ENCODE assay signal across 10 cellular contexts in genomic region chr3:48432411-48433371, GRCh38. TPM values are rescaled to one million over a fixed set of nuclear protein-coding genes. Genes with fewer than 3 reads are reported as not detected.
A peak's percentile ranks its signal among the peaks of the same experiment; 100 is the strongest.
DNase-seq lines count a peak whose midpoint lies in the region; ATAC-seq and TF ChIP-seq lines count a peak whose summit lies in the region.
"Had no signal": no experiment of that assay in that cellular context is flagged by ENCODE, and none has a peak within 500 bp of the region (broad histone marks: within the 10 kb centered on the region; RNA-seq: fewer than 3 reads in every experiment).

No MANE protein-coding gene starts in this region.

- H3K9me3 ChIP-seq in DOHH2 (ENCODE audit: control insufficient read depth, insufficient read depth, low read length), result no peaks in the 10 kb centered on the region
- H3K9me3 ChIP-seq in endodermal cell (ENCODE audit: control insufficient read depth, low read length), result no peaks in the 10 kb centered on the region
- H3K9me3 ChIP-seq in neuronal stem cell (replicated peaks in 1 of 2; ENCODE audit: control insufficient read depth in 2 of 2, insufficient read depth in 1 of 2, low read depth in 1 of 2, low read length in 2 of 2), result no peaks in the 10 kb centered on the region

- WGBS in endodermal cell (ENCODE audit: insufficient coverage in 1 of 2, insufficient read length in 1 of 2), 2 experiments, result 83 to 91% methylated on average over 16 of the region's 16 CpGs
- no CpG with 5 or more reads among the region's 16 CpGs for WGBS in neuronal stem cell (ENCODE audit: extremely low coverage in 2 of 2, insufficient read length in 2 of 2, insufficient replicate concordance in 1 of 2), 2 donors

- no peaks in the 10 kb centered on the region for H3K27me3 Mint-ChIP-seq in endodermal cell (ENCODE audit: insufficient read depth)
- H3K27me3 Mint-ChIP-seq in T-helper 2 cell treated with Interferon-gamma antibody and Interleukin-4, amounts not matched to agents 5 μg/mL and 100 μg/mL, for 36 hours (ENCODE audit: low read depth), result peaks cover 15% of the 10 kb centered on the region

- no peak overlapping the region for H3K9ac ChIP-seq in endodermal cell (ENCODE audit: extremely low read depth, low read length, poor library complexity, severe bottlenecking)
- H3K9ac ChIP-seq in neuronal stem cell (ENCODE audit: low read depth, low read length, poor library complexity), result peak overlapping the region; percentile 57

- no peak overlapping the region for H2AFZ ChIP-seq in neuronal stem cell (ENCODE audit: low read length)

- no peak overlapping the region for H3K14ac ChIP-seq in neuronal stem cell (ENCODE audit: low read length)

- no peaks in the 10 kb centered on the region for H4K20me1 ChIP-seq in DOHH2 (ENCODE audit: control insufficient read depth, insufficient read depth, low read depth, low read length)

- peak overlapping the region; percentile 82 for H3K27ac Mint-ChIP-seq in endodermal cell
- no peak overlapping the region for H3K27ac Mint-ChIP-seq in T-helper 2 cell treated with Interferon-gamma antibody and Interleukin-4, amounts not matched to agents 5 μg/mL and 100 μg/mL, for 36 hours
- H3K27ac Mint-ChIP-seq: activated CD8-positive, alpha-beta T cell treated with anti-CD3 and anti-CD28 coated beads for 36 hours had no signal

- H3K27me3 ChIP-seq in DOHH2 (ENCODE audit: control insufficient read depth, low read length), result peaks cover 12% of the 10 kb centered on the region
- H3K27me3 ChIP-seq in endodermal cell (ENCODE audit: control insufficient read depth, insufficient read depth, low read length, poor library complexity, severe bottlenecking), result no peaks in the 10 kb centered on the region
- no peaks in the 10 kb centered on the region for H3K27me3 ChIP-seq in neuronal stem cell (ENCODE audit: control insufficient read depth in 3 of 3, insufficient read depth in 3 of 3, low read depth in 1 of 3, low read length in 3 of 3)

- no peak overlapping the region for H3K23ac ChIP-seq in neuronal stem cell (ENCODE audit: low read depth, low read length, poor library complexity)

- H3K4me3 ChIP-seq in DOHH2 (ENCODE audit: low read length), result no peak overlapping the region
- H3K4me3 ChIP-seq in endodermal cell (ENCODE audit: low read length), result no peak overlapping the region
- H3K4me3 ChIP-seq in neuronal stem cell (ENCODE audit: low read length in 2 of 2), result no peak overlapping the region

- peaks cover 29% of the 10 kb centered on the region for H3K4me1 ChIP-seq in DOHH2 (ENCODE audit: control insufficient read depth, low read length)
- H3K4me1 ChIP-seq in endodermal cell (ENCODE audit: control insufficient read depth, insufficient read depth, low read length), result peaks cover 11% of the 10 kb centered on the region
- H3K4me1 ChIP-seq in neuronal stem cell (ENCODE audit: control insufficient read depth in 2 of 2, insufficient read depth in 1 of 2, low read depth in 1 of 2, low read length in 2 of 2), result peaks cover 11 to 30% of the 10 kb centered on the region in 2 donors

- H4K8ac ChIP-seq in neuronal stem cell (ENCODE audit: low read depth, low read length), result no peak overlapping the region

- peaks cover 37% of the 10 kb centered on the region for H3K36me3 ChIP-seq in DOHH2 (ENCODE audit: control insufficient read depth, low read length)
- peaks cover 34% of the 10 kb centered on the region for H3K36me3 ChIP-seq in endodermal cell (ENCODE audit: control insufficient read depth, insufficient read depth, low read length)
- peaks cover 16 to 40% of the 10 kb centered on the region in 2 donors for H3K36me3 ChIP-seq in neuronal stem cell (replicated peaks in 1 of 2; ENCODE audit: control insufficient read depth in 2 of 2, insufficient read depth in 2 of 2, low read length in 2 of 2)

- H2BK15ac ChIP-seq in neuronal stem cell (ENCODE audit: low read length), result no peak overlapping the region

- H3F3A ChIP-seq in DOHH2 (ENCODE audit: control insufficient read depth, insufficient read depth), result no peaks in the 10 kb centered on the region

- no peaks in the 10 kb centered on the region for H3K9me3 Mint-ChIP-seq in endodermal cell
- H3K9me3 Mint-ChIP-seq in T-helper 2 cell treated with Interferon-gamma antibody and Interleukin-4, amounts not matched to agents 5 μg/mL and 100 μg/mL, for 36 hours, result no peaks in the 10 kb centered on the region
- H3K9me3 Mint-ChIP-seq: activated CD8-positive, alpha-beta T cell treated with anti-CD3 and anti-CD28 coated beads for 36 hours had no signal

- H3K4me2 ChIP-seq in DOHH2 (ENCODE audit: low read length), result no peak overlapping the region
- H3K4me2 ChIP-seq in neuronal stem cell (ENCODE audit: insufficient read depth, low read length, poor library complexity, severe bottlenecking), result no peak overlapping the region

- H3K27ac ChIP-seq in DOHH2 (ENCODE audit: low read depth, low read length) (no peak overlapping the region), endodermal cell (ENCODE audit: low read depth, low read length) (no peak overlapping the region), neuronal stem cell (replicated peaks; ENCODE audit: low read length) (peak overlapping the region; percentile 75)

- no peak overlapping the region for H3K4me3 Mint-ChIP-seq in endodermal cell
- no peak overlapping the region for H3K4me3 Mint-ChIP-seq in T-helper 2 cell treated with Interferon-gamma antibody and Interleukin-4, amounts not matched to agents 5 μg/mL and 100 μg/mL, for 36 hours
- H3K4me3 Mint-ChIP-seq: activated CD8-positive, alpha-beta T cell treated with anti-CD3 and anti-CD28 coated beads for 36 hours had no signal

- peaks cover 9% of the 10 kb centered on the region for H3K79me1 ChIP-seq in neuronal stem cell (ENCODE audit: low read depth, low read length)

- no peak overlapping the region for H2BK5ac ChIP-seq in neuronal stem cell (ENCODE audit: low read length)

- no peak overlapping the region for H2BK12ac ChIP-seq in neuronal stem cell (ENCODE audit: low read length)

- no peaks in the 10 kb centered on the region for H3K9me2 ChIP-seq in DOHH2 (replicated peaks; ENCODE audit: control insufficient read depth, low read length)

- no peak overlapping the region for H2BK120ac ChIP-seq in neuronal stem cell (ENCODE audit: low read depth, low read length)

- ATAC-seq in HG03342 (IDR thresholded peaks at IDR 0.05; ENCODE audit: unreplicated experiment) (no peak), GM18517 (IDR thresholded peaks at IDR 0.05; ENCODE audit: unreplicated experiment) (no peak)
- ATAC-seq: activated CD8-positive, alpha-beta T cell treated with anti-CD3 and anti-CD28 coated beads for 36 hours had no signal

- TF ChIP-seq CTCF in DOHH2 (IDR thresholded peaks at IDR 0.05; ENCODE audit: low read depth, low read length, poor library complexity, severe bottlenecking) (peak; percentile 45), endodermal cell (conservative IDR thresholded peaks at IDR 0.05) (peak; percentile 67), GM20000 (IDR thresholded peaks at IDR 0.05; ENCODE audit: extremely low read depth, missing control alignments) (no peak)

- H3K79me2 ChIP-seq in DOHH2 (ENCODE audit: control insufficient read depth, low read length), result peaks cover 16% of the 10 kb centered on the region

- H3K4me1 Mint-ChIP-seq in endodermal cell, result peaks cover 21% of the 10 kb centered on the region
- H3K4me1 Mint-ChIP-seq in T-helper 2 cell treated with Interferon-gamma antibody and Interleukin-4, amounts not matched to agents 5 μg/mL and 100 μg/mL, for 36 hours (ENCODE audit: low read depth), result peaks cover 9% of the 10 kb centered on the region

- peak overlapping the region; percentile 80 for H4K91ac ChIP-seq in neuronal stem cell (ENCODE audit: low read depth, low read length, poor library complexity)

- no peak overlapping the region for H3K18ac ChIP-seq in neuronal stem cell (ENCODE audit: low read length)

- H3K4ac ChIP-seq in neuronal stem cell (ENCODE audit: low read length), result no peak overlapping the region

- no peak overlapping the region for H2AK5ac ChIP-seq in neuronal stem cell (ENCODE audit: low read depth, low read length)

- peaks cover 30% of the 10 kb centered on the region for H3K36me3 Mint-ChIP-seq in endodermal cell (ENCODE audit: low read depth)
- H3K36me3 Mint-ChIP-seq in T-helper 2 cell treated with Interferon-gamma antibody and Interleukin-4, amounts not matched to agents 5 μg/mL and 100 μg/mL, for 36 hours (ENCODE audit: low read depth), result peaks cover 8% of the 10 kb centered on the region

- DNase-seq in LoVo (ENCODE audit: low spot score) (peak; percentile 15), endodermal cell (peak; percentile 91), neuronal stem cell (ENCODE audit: low spot score) (no peak), GM20000 (ENCODE audit: low spot score) (no peak)
- no peak for DNase-seq in T-helper 2 cell treated with Interferon-gamma antibody and Interleukin-4, amounts not matched to agents 5 μg/mL and 100 μg/mL, for 36 hours (ENCODE audit: low spot score)
- DNase-seq: activated CD8-positive, alpha-beta T cell treated with anti-CD3 and anti-CD28 coated beads for 36 hours; NCI-H2107 had no signal

RNA-seq across cellular contexts. Expression of gene PLXNB1, which starts 2.8 kb away (rescaled TPM):
- total RNA-seq in endodermal cell, result 100 to 1,000 TPM; 175 to 216 TPM
- 165 TPM for polyA plus RNA-seq in endodermal cell (2013, experiment 1 of 2)
- 157 TPM for polyA plus RNA-seq in endodermal cell (2013, experiment 2 of 2)
- polyA plus RNA-seq in neuronal stem cell (2013, experiment 1 of 2), result 99.5 TPM
- 94.2 TPM for polyA plus RNA-seq in neuronal stem cell (2013, experiment 2 of 2)

RNA-seq across cellular contexts. Expression of gene CCDC51, which starts 7.2 kb away (rescaled TPM):
- 10 to 100 TPM; 14.5 to 14.6 TPM for total RNA-seq in endodermal cell
- polyA plus RNA-seq in endodermal cell (2013, experiment 1 of 2), result 15.2 TPM
- 14.4 TPM for polyA plus RNA-seq in endodermal cell (2013, experiment 2 of 2)
- 11.8 TPM for polyA plus RNA-seq in neuronal stem cell (2013, experiment 1 of 2)
- polyA plus RNA-seq in neuronal stem cell (2013, experiment 2 of 2), result 12.2 TPM

RNA-seq across cellular contexts. Expression of gene TMA7, which starts 7.4 kb away (rescaled TPM):
- total RNA-seq in endodermal cell, result 100 to 1,000 TPM; 290 to 326 TPM
- 420 TPM for polyA plus RNA-seq in endodermal cell (2013, experiment 1 of 2)
- polyA plus RNA-seq in endodermal cell (2013, experiment 2 of 2), result 414 TPM
- 841 TPM for polyA plus RNA-seq in neuronal stem cell (2013, experiment 1 of 2)
- polyA plus RNA-seq in neuronal stem cell (2013, experiment 2 of 2), result 834 TPM

RNA-seq across cellular contexts. Expression of gene ATRIP, which starts 13.8 kb away (rescaled TPM):
- total RNA-seq in endodermal cell, result 10 to 100 TPM; 11.7 to 16.1 TPM
- polyA plus RNA-seq in endodermal cell (2013, experiment 1 of 2), result 11.6 TPM
- polyA plus RNA-seq in endodermal cell (2013, experiment 2 of 2), result 15.2 TPM
- polyA plus RNA-seq in neuronal stem cell (2013, experiment 1 of 2), result 12.1 TPM
- 12.0 TPM for polyA plus RNA-seq in neuronal stem cell (2013, experiment 2 of 2)

Comparison
In these comparisons a context has a peak if more than half of its experiments do, and no peak if none do; other contexts are left out.
1. DNase-seq: peak in LoVo (single experiment) and endodermal cell (single experiment); none in neuronal stem cell (single experiment), GM20000 (single experiment) and T-helper 2 cell treated with Interferon-gamma antibody and Interleukin-4, amounts not matched to agents 5 μg/mL and 100 μg/mL, for 36 hours (single experiment).